30 cellular contexts compared by ENCODE assay signal in the genomic region with DNA sequence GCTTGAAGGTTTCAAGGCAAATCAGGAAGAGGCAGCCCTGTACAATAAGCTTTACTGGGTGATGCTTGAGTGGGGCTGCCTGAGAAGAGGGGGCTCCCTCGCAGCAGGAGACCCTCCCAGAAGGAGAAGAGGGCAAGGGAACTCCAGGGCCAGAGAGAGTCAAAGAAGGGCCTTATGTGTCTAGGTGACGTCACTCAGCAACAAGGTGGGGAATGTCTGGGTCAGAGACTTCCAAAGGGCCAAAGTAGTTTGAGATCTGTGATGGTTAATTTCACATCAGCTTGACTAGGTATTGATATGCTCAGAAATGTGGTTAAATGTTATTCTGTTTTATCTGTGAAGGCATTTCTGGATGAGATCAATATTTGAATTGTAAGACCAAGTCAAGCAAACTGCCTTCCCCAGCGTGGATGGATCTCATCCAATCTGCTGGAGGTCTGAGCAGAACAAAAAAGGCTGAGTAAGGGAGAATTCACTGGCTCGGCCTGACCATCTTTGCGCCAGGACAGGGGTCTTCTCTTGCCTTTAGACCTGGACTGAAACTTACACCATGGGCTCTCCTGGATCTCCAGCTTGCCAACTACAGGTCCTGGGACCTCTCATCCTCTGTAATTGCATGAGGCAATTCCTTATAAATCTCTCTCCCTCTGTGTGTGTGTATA. TPM values are rescaled to one million over a fixed set of nuclear protein-coding genes. Genes with fewer than 3 reads are reported as not detected.
"Had no signal": no experiment of that assay in that cellular context is flagged by ENCODE, and none has a peak within 500 bp of the region (broad histone marks: within the 10 kb centered on the region; RNA-seq: fewer than 3 reads in every experiment).

No MANE protein-coding gene starts in this region.

- ATAC-seq: esophagus mucosa; gastrocnemius medialis; left cardiac atrium; naive thymus-derived CD8-positive, alpha-beta T cell; psoas muscle; right cardiac atrium; stimulated activated naive B cell treated with anti-CD40 and anti-IgM and Interleukin-4, amounts not matched to agents 10 μg/mL and 1 μg/mL and 100 μg/mL, for 72 hours; upper lobe of right lung had no signal

- DNase-seq: colonic mucosa; effector CD8-positive, alpha-beta T cell; endodermal cell; foreskin fibroblast; gastrocnemius medialis; head of caudate nucleus; left cardiac atrium; left ventricle myocardium inferior; mammary epithelial cell; mesendoderm; midbrain; naive thymus-derived CD8-positive, alpha-beta T cell; nephron progenitor cell; nucleus accumbens; posterior cingulate gyrus; psoas muscle; right cardiac atrium; small intestine; stimulated activated CD4-positive, alpha-beta T cell treated with anti-CD3 and anti-CD28 coated beads, Interleukin-15, amount 100 ng/mL, for 24 hours; stimulated activated CD4-positive, alpha-beta T cell treated with anti-CD3 and anti-CD28 coated beads, Interleukin-2, amount 100 ng/mL, for 48 hours; stimulated activated naive B cell treated with anti-CD40 and anti-IgM and Interleukin-4, amounts not matched to agents 10 μg/mL and 1 μg/mL and 100 μg/mL, for 72 hours; transverse colon; upper lobe of right lung; uterus had no signal

RNA-seq across cellular contexts. Expression of gene MAS1, which starts 35.9 kb away (rescaled TPM):
- total RNA-seq: colonic mucosa; endodermal cell; esophagus mucosa; gastrocnemius medialis; glomerular endothelial cell; kidney epithelial cell; left cardiac atrium; left ventricle myocardium inferior; mammary epithelial cell; naive thymus-derived CD8-positive, alpha-beta T cell; osteocyte; psoas muscle; renal cortical epithelial cell; suprapubic skin; transverse colon; upper lobe of right lung had no signal
